Comparison of ENCODE assay signal across 12 cellular contexts in genomic region chr2:119252186-119253113, GRCh38. TPM values are rescaled to one million over a fixed set of nuclear protein-coding genes. Genes with fewer than 3 reads are reported as not detected.
A peak's percentile ranks its signal among the peaks of the same experiment; 100 is the strongest.
DNase-seq lines count a peak whose midpoint lies in the region; ATAC-seq, FAIRE-seq and TF ChIP-seq lines count a peak whose summit lies in the region.
"Had no signal": no experiment of that assay in that cellular context is flagged by ENCODE, and none has a peak within 500 bp of the region (broad histone marks: within the 10 kb centered on the region; RNA-seq: fewer than 3 reads in every experiment).

No MANE protein-coding gene starts in this region.

- POLR2A ChIA-PET in MCF 10A (lab: Yijun Ruan, JAX), result interaction anchor here (0.9 to 3.1 kb wide), 14 partner anchors 12 to 370 kb away, joined by 3 to 21 read pairs (median 4); partner anchors contain the start of genes C2orf76 and DBI

- peak; percentile 87 for DNase-seq in AG08395 (ENCODE audit: low spot score)
- DNase-seq in HTR-8/SVneo (ENCODE audit: insufficient read length, low spot score), result peak; percentile 62
- DNase-seq in MCF 10A (ENCODE audit: unreplicated experiment), result peak; percentile 96
- DNase-seq in kidney glomerular epithelial cell (lab: John Stamatoyannopoulos, UW), result peak; percentile 95
- no peak for DNase-seq in NCI-H69 (lab: John Stamatoyannopoulos, UW)
- DNase-seq in prostate gland (ENCODE audit: low spot score), result no peak
- DNase-seq in thyroid gland, result no peak
- no peak for DNase-seq in effector memory CD8-positive, alpha-beta T cell
- DNase-seq: activated T-cell treated with anti-CD3 and anti-CD28 coated beads, Interleukin-2, amount 50 U/mL, for 48 hours; NCI-H1417 had no signal

- peaks cover 44% of the 10 kb centered on the region for H3K4me1 Mint-ChIP-seq in MCF 10A (ENCODE audit: insufficient read depth, unreplicated experiment)
- H3K4me1 Mint-ChIP-seq in effector memory CD8-positive, alpha-beta T cell (ENCODE audit: low read depth in 2 of 2), result no peaks in the 10 kb centered on the region

- TF ChIP-seq CTCF in MCF 10A (IDR thresholded peaks at IDR 0.05; ENCODE audit: unreplicated experiment) (no peak), prostate gland (IDR thresholded peaks at IDR 0.05) (no peak), thyroid gland (IDR thresholded peaks at IDR 0.05) (no peak)

- no peaks in the 10 kb centered on the region for H3K9me3 Mint-ChIP-seq in MCF 10A (ENCODE audit: unreplicated experiment)
- no peaks in the 10 kb centered on the region for H3K9me3 Mint-ChIP-seq in effector memory CD8-positive, alpha-beta T cell

- intact Hi-C loops in MCF 10A (cut with micrococcal nuclease) (no loop called here), prostate gland (cut with DNase I) (no loop called here), thyroid gland (cut with DNase I) (no loop called here)

- H3K4me1 ChIP-seq in prostate gland (replicated peaks), result no peaks in the 10 kb centered on the region
- H3K4me1 ChIP-seq in thyroid gland, result peaks cover 0 to 7% of the 10 kb centered on the region in 2 donors

- CTCF ChIA-PET in MCF 10A (lab: Yijun Ruan, JAX), result interaction anchor here (0.6 to 2.3 kb wide), 14 partner anchors 10 to 583 kb away, joined by 3 to 7 read pairs (median 3); no protein-coding TSS in a partner anchor

- no TSS peak for BruUV-seq in MCF 10A (replicated peaks; lab: Mats Ljungman, UMichigan)

- no peak for ATAC-seq in effector memory CD8-positive, alpha-beta T cell (replicated peaks)

- peaks cover 57% of the 10 kb centered on the region for H3K36me3 Mint-ChIP-seq in MCF 10A (ENCODE audit: insufficient read depth, unreplicated experiment)
- H3K36me3 Mint-ChIP-seq in effector memory CD8-positive, alpha-beta T cell (ENCODE audit: insufficient read depth), result no peaks in the 10 kb centered on the region

- peak overlapping the region; percentile 28 for H3K4me3 Mint-ChIP-seq in MCF 10A (ENCODE audit: unreplicated experiment)
- H3K4me3 Mint-ChIP-seq in effector memory CD8-positive, alpha-beta T cell, result no peak overlapping the region

- FAIRE-seq in HTR-8/SVneo (lab: Jason Lieb, UNC), result peak; percentile 74
- FAIRE-seq: D721Med, endometrium had no signal

- H3K36me3 ChIP-seq in prostate gland (no peaks in the 10 kb centered on the region), thyroid gland (no peaks in the 10 kb centered on the region)

- no peak for TF ChIP-seq POLR2A in prostate gland (IDR thresholded peaks at IDR 0.05)
- TF ChIP-seq POLR2A in thyroid gland (IDR thresholded peaks at IDR 0.05), result no peak

- WGBS in prostate gland, result 64% methylated on average over 12 of the region's 12 CpGs
- WGBS in thyroid gland, 2 donors, result 80 to 81% methylated on average over 12 of the region's 12 CpGs

- H3K27ac Mint-ChIP-seq in MCF 10A (ENCODE audit: low read depth, unreplicated experiment), result peak overlapping the region; percentile 96
- H3K27ac Mint-ChIP-seq in effector memory CD8-positive, alpha-beta T cell, result no peak overlapping the region

- H3K27me3 ChIP-seq in prostate gland (replicated peaks; ENCODE audit: insufficient read depth) (no peaks in the 10 kb centered on the region), thyroid gland (no peaks in the 10 kb centered on the region)

- H3K9me3 ChIP-seq in prostate gland, result no peaks in the 10 kb centered on the region
- H3K9me3 ChIP-seq in thyroid gland, result no peaks in the 10 kb centered on the region

- H3K27ac ChIP-seq in prostate gland (peak overlapping the region in 1 of 2 donors; percentile 47), thyroid gland (no peak overlapping the region)

- no peaks in the 10 kb centered on the region for H3K27me3 Mint-ChIP-seq in MCF 10A (ENCODE audit: insufficient read depth, unreplicated experiment)
- H3K27me3 Mint-ChIP-seq in effector memory CD8-positive, alpha-beta T cell, result peaks cover 26 to 57% of the 10 kb centered on the region in 2 donors

- no peak overlapping the region for H3K4me3 ChIP-seq in prostate gland
- H3K4me3 ChIP-seq in thyroid gland (replicated peaks in 1 of 3), result no peak overlapping the region

RNA-seq across cellular contexts. Expression of gene STEAP3, which starts 28.8 kb away (rescaled TPM):
- total RNA-seq in MCF 10A (2022), result 23.8 and 25.0 TPM in 2 replicates
- 10 to 100 TPM; 15.3 to 25.1 TPM for total RNA-seq in prostate gland
- 10 to 100 TPM in 2 of 4 donors, 1 to 10 TPM in 2; 7.4 to 23.2 (median 12.0) TPM for total RNA-seq in thyroid gland

Comparison
In these comparisons a context has a peak if more than half of its experiments do, and no peak if none do; other contexts are left out.
1. DNase-seq: peak in AG08395 (single experiment), HTR-8/SVneo (single experiment), MCF 10A (single experiment) and kidney glomerular epithelial cell (single experiment); none in NCI-H69 (single experiment), prostate gland (single experiment), thyroid gland (0 of 2) and effector memory CD8-positive, alpha-beta T cell (0 of 3).